ENCODE assay signal across 28 cellular contexts in genomic region chr11:21402274-21402673, GRCh38.
A peak's percentile ranks its signal among the peaks of the same experiment; 100 is the strongest.
DNase-seq lines count a peak whose midpoint lies in the region; ATAC-seq, FAIRE-seq and TF ChIP-seq lines count a peak whose summit lies in the region.
"Had no signal": no experiment of that assay in that cellular context is flagged by ENCODE, and none has a peak within 500 bp of the region (broad histone marks: within the 10 kb centered on the region; RNA-seq: fewer than 3 reads in every experiment).

No MANE protein-coding gene starts in this region.

- CTCF ChIA-PET in HepG2 (lab: Yijun Ruan, JAX; ENCODE audit: low intra/inter-chr PET ratio, low total read pairs): no interaction called here
- CTCF ChIA-PET in IMR-90 (lab: Yijun Ruan, JAX): no interaction called here
- CTCF ChIA-PET in activated CD4-positive, alpha-beta memory T cell treated with anti-CD3 and anti-CD28 coated beads, Interleukin-2, amount 10 ng/mL, durations not matched to agents 7 days and 5 days (lab: Charles Lee): no interaction called here

- in situ Hi-C loops in HepG2 (cut with HindIII; ENCODE audit: extremely low pct_ligation_motif_present, low pct_unique_long_range_greater_than_20kb) (no loop called here), IMR-90 (cut with MboI; ENCODE audit: low sequenced_read_pairs) (no loop called here), transverse colon (cut with MboI; ENCODE audit: low pct_ligation_motif_present in 1 of 4, low pct_unique_long_range_greater_than_20kb in 1 of 4, low sequenced_read_pairs in 3 of 4) (no loop called here)

- no peaks in the 10 kb centered on the region for H3K9me3 Mint-ChIP-seq in nephron
- peaks cover 9% of the 10 kb centered on the region for H3K9me3 Mint-ChIP-seq in activated CD4-positive, alpha-beta memory T cell treated with anti-CD3 and anti-CD28 coated beads, Interleukin-2, amount 10 ng/mL, durations not matched to agents 7 days and 5 days

- TF ChIP-seq CTCF in HepG2 (CRISPR knock-in tag; IDR thresholded peaks at IDR 0.05) (no peak), right lobe of liver (IDR thresholded peaks at IDR 0.05) (no peak), IMR-90 (conservative IDR thresholded peaks at IDR 0.05; ENCODE audit: low read depth, low read length) (no peak), foreskin keratinocyte (conservative IDR thresholded peaks at IDR 0.05) (no peak), nephron (IDR thresholded peaks at IDR 0.05; ENCODE audit: unreplicated experiment in 3 of 3) (no peak), transverse colon (IDR thresholded peaks at IDR 0.05) (no peak)

- no peak for ATAC-seq in HepG2
- no peak for ATAC-seq in right lobe of liver
- ATAC-seq in IMR-90 (ENCODE audit: low read depth): no peak
- ATAC-seq in foreskin keratinocyte: no peak
- ATAC-seq in esophagus mucosa: no peak
- ATAC-seq: GM12878 had no signal

- H3K27ac ChIP-seq in HepG2 (ENCODE audit: extremely low read length, insufficient read depth, low read length): no peak overlapping the region
- H3K27ac ChIP-seq in right lobe of liver: no peak overlapping the region
- no peak overlapping the region for H3K27ac ChIP-seq in IMR-90 (ENCODE audit: insufficient read depth, low read length)
- peak overlapping the region; percentile 33 for H3K27ac ChIP-seq in foreskin keratinocyte
- H3K27ac ChIP-seq in transverse colon: no peak overlapping the region
- H3K27ac ChIP-seq: 22Rv1, BLaER1 had no signal

- no peak for DNase-seq in HepG2 (ENCODE audit: low spot score)
- no peak for DNase-seq in right lobe of liver
- DNase-seq in IMR-90: no peak
- no peak for DNase-seq in foreskin keratinocyte
- DNase-seq in transverse colon: no peak
- DNase-seq in activated CD4-positive, alpha-beta memory T cell treated with anti-CD3 and anti-CD28 coated beads, Interleukin-2, amount 10 ng/mL, durations not matched to agents 7 days and 5 days: no peak
- DNase-seq: ACHN; BE2C; C1 segment of cervical spinal cord; CD4-positive, alpha-beta memory T cell; CD4-positive, CD25-positive, alpha-beta regulatory T cell; CD8-positive, alpha-beta memory T cell; COR-L47; DMS 273 treated with DMSO at 0.1 percent for 48 hours; DMS153; DMS53; DMS79; DND-41; EL; GDM1 had no signal

- H3K27ac Mint-ChIP-seq in nephron: peak overlapping the region in 2 of 3 experiments; percentile 15 to 68
- H3K27ac Mint-ChIP-seq in activated CD4-positive, alpha-beta memory T cell treated with anti-CD3 and anti-CD28 coated beads, Interleukin-2, amount 10 ng/mL, durations not matched to agents 7 days and 5 days: no peak overlapping the region
- H3K27ac Mint-ChIP-seq: CD14-positive monocyte; CD4-positive, alpha-beta memory T cell; CD4-positive, CD25-positive, alpha-beta regulatory T cell; CD8-positive, alpha-beta memory T cell had no signal

- no peak overlapping the region for H4K91ac ChIP-seq in IMR-90 (ENCODE audit: insufficient read depth, low read depth, low read length)

- H3K18ac ChIP-seq in IMR-90 (ENCODE audit: low read depth, low read length): no peak overlapping the region

- H3K79me2 ChIP-seq in HepG2 (ENCODE audit: insufficient read depth, low read length): no peaks in the 10 kb centered on the region

- FAIRE-seq in HepG2 (lab: Jason Lieb, UNC): no peak
- FAIRE-seq: GM12878, GM12892, GM18507 had no signal

- H3K4me3 ChIP-seq in HepG2 (replicated peaks in 1 of 3; ENCODE audit: insufficient read depth in 1 of 3, low read depth in 2 of 3, low read length in 3 of 3) (no peak overlapping the region), right lobe of liver (no peak overlapping the region), IMR-90 (ENCODE audit: insufficient read depth, low read depth, low read length) (no peak overlapping the region), transverse colon (no peak overlapping the region)
- H3K4me3 ChIP-seq: BLaER1, GM12878 had no signal

- no peaks in the 10 kb centered on the region for H3K79me1 ChIP-seq in IMR-90 (ENCODE audit: low read depth in 1 of 2, low read length in 2 of 2)

- no peak overlapping the region for H2AK5ac ChIP-seq in IMR-90 (ENCODE audit: low read depth, low read length)

- POLR2A ChIA-PET in HepG2 (lab: Yijun Ruan, JAX) (no interaction called here), IMR-90 (lab: Charles Lee; ENCODE audit: unreplicated experiment) (no interaction called here)
- POLR2A ChIA-PET in activated CD4-positive, alpha-beta memory T cell treated with anti-CD3 and anti-CD28 coated beads, Interleukin-2, amount 10 ng/mL, durations not matched to agents 7 days and 5 days (lab: Charles Lee): no interaction called here

- 0% methylated on average over 1 of the region's 1 CpG for WGBS in HepG2 (ENCODE audit: low lambda C conversion rate)
- 78% methylated on average over 1 of the region's 1 CpG for WGBS in right lobe of liver (ENCODE audit: insufficient coverage, low coverage, low lambda C conversion rate, missing lambda C conversion rate)
- WGBS in IMR-90 (ENCODE audit: extremely low coverage in 2 of 2, insufficient read length in 1 of 2), 2 experiments: no CpG with 5 or more reads among the region's 1 CpG
- WGBS in transverse colon (ENCODE audit: low coverage in 1 of 2), 2 donors: 75 to 82% methylated on average over 1 of the region's 1 CpG

- H3K27me3 ChIP-seq in HepG2 (ENCODE audit: control insufficient read depth in 1 of 2, insufficient read depth in 2 of 2, low read length in 2 of 2) (no peaks in the 10 kb centered on the region), right lobe of liver (no peaks in the 10 kb centered on the region), IMR-90 (ENCODE audit: control insufficient read depth, insufficient read depth, low read length) (no peaks in the 10 kb centered on the region), foreskin keratinocyte (no peaks in the 10 kb centered on the region), transverse colon (no peaks in the 10 kb centered on the region)
- H3K27me3 ChIP-seq: BE2C, BLaER1 had no signal

- H3K36me3 ChIP-seq in HepG2 (replicated peaks in 1 of 2; ENCODE audit: control insufficient read depth in 1 of 2, insufficient read depth in 2 of 2, low read length in 2 of 2) (no peaks in the 10 kb centered on the region), right lobe of liver (no peaks in the 10 kb centered on the region), IMR-90 (ENCODE audit: control insufficient read depth, insufficient read depth, low read length) (no peaks in the 10 kb centered on the region), transverse colon (no peaks in the 10 kb centered on the region)
- H3K36me3 ChIP-seq: BE2C, BLaER1 had no signal

- H3K9me1 ChIP-seq in IMR-90 (ENCODE audit: insufficient read depth, low read length): no peaks in the 10 kb centered on the region

- H3K4me1 ChIP-seq in HepG2 (ENCODE audit: insufficient read depth, low read length) (no peaks in the 10 kb centered on the region), right lobe of liver (no peaks in the 10 kb centered on the region), IMR-90 (ENCODE audit: control insufficient read depth, insufficient read depth, low read length) (no peaks in the 10 kb centered on the region), foreskin keratinocyte (peaks cover 10% of the 10 kb centered on the region), transverse colon (no peaks in the 10 kb centered on the region)
- H3K4me1 ChIP-seq: BE2C had no signal

- BruUV-seq in HepG2 (replicated peaks; lab: Mats Ljungman, UMichigan) (no TSS peak), IMR-90 (replicated peaks; lab: Mats Ljungman, UMichigan) (no TSS peak)

- H3K9ac ChIP-seq in HepG2 (ENCODE audit: insufficient read depth, low read depth, low read length): no peak overlapping the region
- no peak overlapping the region for H3K9ac ChIP-seq in IMR-90 (ENCODE audit: low read depth, low read length)
- H3K9ac ChIP-seq: BLaER1 had no signal

- no peak overlapping the region for H3K4ac ChIP-seq in IMR-90 (ENCODE audit: low read depth, low read length)

- H3K4me1 Mint-ChIP-seq in nephron: peaks cover 22% of the 10 kb centered on the region
- H3K4me1 Mint-ChIP-seq in activated CD4-positive, alpha-beta memory T cell treated with anti-CD3 and anti-CD28 coated beads, Interleukin-2, amount 10 ng/mL, durations not matched to agents 7 days and 5 days: no peaks in the 10 kb centered on the region
- H3K4me1 Mint-ChIP-seq: CD14-positive monocyte; CD4-positive, alpha-beta memory T cell; CD4-positive, CD25-positive, alpha-beta regulatory T cell; CD8-positive, alpha-beta memory T cell had no signal

- H3K4me2 ChIP-seq in HepG2 (ENCODE audit: low read depth, low read length) (no peak overlapping the region), IMR-90 (ENCODE audit: low read depth, low read length) (no peak overlapping the region)
- H3K4me2 ChIP-seq: BLaER1 had no signal

- no peak overlapping the region for H3K4me3 Mint-ChIP-seq in nephron
- H3K4me3 Mint-ChIP-seq in activated CD4-positive, alpha-beta memory T cell treated with anti-CD3 and anti-CD28 coated beads, Interleukin-2, amount 10 ng/mL, durations not matched to agents 7 days and 5 days: no peak overlapping the region
- H3K4me3 Mint-ChIP-seq: CD14-positive monocyte; CD4-positive, alpha-beta memory T cell; CD4-positive, CD25-positive, alpha-beta regulatory T cell; CD8-positive, alpha-beta memory T cell had no signal

- H2BK15ac ChIP-seq in IMR-90 (ENCODE audit: low read depth, low read length): no peak overlapping the region

- intact Hi-C loops in HepG2 (cut with micrococcal nuclease; ENCODE audit: unreplicated experiment): no loop called here
- intact Hi-C loops in right lobe of liver (cut with DNase I): no loop called here
- intact Hi-C loops in IMR-90 (cut with micrococcal nuclease): no loop called here
- intact Hi-C loops in transverse colon (cut with DNase I; ENCODE audit: low total_unique reads): no loop called here

- H2BK5ac ChIP-seq in IMR-90 (ENCODE audit: low read depth, low read length, poor library complexity, severe bottlenecking): no peak overlapping the region

- no peaks in the 10 kb centered on the region for H3K27me3 Mint-ChIP-seq in nephron (ENCODE audit: low read depth)
- no peaks in the 10 kb centered on the region for H3K27me3 Mint-ChIP-seq in activated CD4-positive, alpha-beta memory T cell treated with anti-CD3 and anti-CD28 coated beads, Interleukin-2, amount 10 ng/mL, durations not matched to agents 7 days and 5 days
- H3K27me3 Mint-ChIP-seq: CD4-positive, alpha-beta memory T cell; CD4-positive, CD25-positive, alpha-beta regulatory T cell; CD8-positive, alpha-beta memory T cell had no signal

- TF ChIP-seq POLR2A in HepG2 (IDR thresholded peaks at IDR 0.05; ENCODE audit: insufficient read depth in 1 of 2, low read depth in 2 of 2, low read length in 2 of 2): no peak
- no peak for TF ChIP-seq POLR2A in right lobe of liver (IDR thresholded peaks at IDR 0.05)
- no peak for TF ChIP-seq POLR2A in IMR-90 (IDR thresholded peaks at IDR 0.05; ENCODE audit: low read depth, low read length)
- TF ChIP-seq POLR2A in transverse colon (IDR thresholded peaks at IDR 0.05): no peak

- no peak overlapping the region for H2BK20ac ChIP-seq in IMR-90 (ENCODE audit: low read depth, low read length)

- H3K9me3 ChIP-seq in HepG2 (ENCODE audit: low read length): no peaks in the 10 kb centered on the region
- H3K9me3 ChIP-seq in right lobe of liver: no peaks in the 10 kb centered on the region
- H3K9me3 ChIP-seq in IMR-90 (ENCODE audit: control insufficient read depth, insufficient read depth, low read length): peaks cover 7% of the 10 kb centered on the region
- H3K9me3 ChIP-seq in transverse colon: no peaks in the 10 kb centered on the region
- H3K9me3 ChIP-seq: BE2C, BLaER1 had no signal

- no peaks in the 10 kb centered on the region for H3K36me3 Mint-ChIP-seq in nephron (ENCODE audit: low read depth)
- no peaks in the 10 kb centered on the region for H3K36me3 Mint-ChIP-seq in activated CD4-positive, alpha-beta memory T cell treated with anti-CD3 and anti-CD28 coated beads, Interleukin-2, amount 10 ng/mL, durations not matched to agents 7 days and 5 days (ENCODE audit: low read depth)
- H3K36me3 Mint-ChIP-seq: CD14-positive monocyte; CD4-positive, alpha-beta memory T cell; CD4-positive, CD25-positive, alpha-beta regulatory T cell; CD8-positive, alpha-beta memory T cell had no signal

- H2AK9ac ChIP-seq in IMR-90 (replicated peaks; ENCODE audit: low read depth, low read length, poor library complexity): no peak overlapping the region

- TF ChIP-seq EP300 in HepG2 (IDR thresholded peaks at IDR 0.05; ENCODE audit: low read depth in 2 of 2, low read length in 2 of 2) (no peak), HepG2 (CRISPR knock-in tag; IDR thresholded peaks at IDR 0.05; ENCODE audit: borderline replicate concordance) (no peak), transverse colon (IDR thresholded peaks at IDR 0.05; ENCODE audit: low read depth) (no peak)

- H2AFZ ChIP-seq in HepG2 (ENCODE audit: low read length): no peak overlapping the region
- H2AFZ ChIP-seq in IMR-90 (replicated peaks; ENCODE audit: low read length, poor library complexity): no peak overlapping the region

- no peak overlapping the region for H4K5ac ChIP-seq in IMR-90 (ENCODE audit: low read depth, low read length)

- TF ChIP-seq RAD21 in HepG2 (CRISPR knock-in tag; IDR thresholded peaks at IDR 0.05) (no peak), IMR-90 (IDR thresholded peaks at IDR 0.05; ENCODE audit: low read length) (no peak)

- no peaks in the 10 kb centered on the region for H4K20me1 ChIP-seq in HepG2 (ENCODE audit: insufficient read depth, low read length)
- no peaks in the 10 kb centered on the region for H4K20me1 ChIP-seq in IMR-90 (ENCODE audit: insufficient read depth, low read length)
- H4K20me1 ChIP-seq: BLaER1 had no signal

- H2BK120ac ChIP-seq in IMR-90 (ENCODE audit: low read depth, low read length): no peak overlapping the region

- no peak overlapping the region for H3K14ac ChIP-seq in IMR-90 (replicated peaks; ENCODE audit: low read depth, low read length)

- dilution Hi-C loops in IMR-90 (cut with HindIII; ENCODE audit: low sequenced_read_pairs, unreplicated experiment): no loop called here

- H3K56ac ChIP-seq in IMR-90 (ENCODE audit: extremely low read depth, insufficient read depth, low read length): no peak overlapping the region

- H4K8ac ChIP-seq in IMR-90 (ENCODE audit: low read depth in 2 of 2, low read length in 2 of 2): no peak overlapping the region

- H3K23ac ChIP-seq in IMR-90 (ENCODE audit: low read depth, low read length): no peak overlapping the region
